Comparison of ENCODE assay signal across 21 cellular contexts in genomic region chr20:49542514-49542991, GRCh38. TPM values are rescaled to one million over a fixed set of nuclear protein-coding genes. Genes with fewer than 3 reads are reported as not detected.
DNase-seq lines count a peak whose midpoint lies in the region; ATAC-seq and TF ChIP-seq lines count a peak whose summit lies in the region.
"Had no signal": no experiment of that assay in that cellular context is flagged by ENCODE, and none has a peak within 500 bp of the region (broad histone marks: within the 10 kb centered on the region; RNA-seq: fewer than 3 reads in every experiment).

No MANE protein-coding gene starts in this region.

- no peaks in the 10 kb centered on the region for H3K27me3 ChIP-seq in Panc1 (ENCODE audit: control insufficient read depth, insufficient read depth, low read length)
- no peaks in the 10 kb centered on the region for H3K27me3 ChIP-seq in thoracic aorta (replicated peaks; ENCODE audit: insufficient read depth)
- peaks cover 8% of the 10 kb centered on the region for H3K27me3 ChIP-seq in foreskin keratinocyte
- H3K27me3 ChIP-seq: brain microvascular endothelial cell, colonic mucosa, testis had no signal

- peaks cover 9 to 12% of the 10 kb centered on the region in 2 donors for H3K36me3 Mint-ChIP-seq in activated naive CD4-positive, alpha-beta T cell treated with anti-CD3 and anti-CD28 coated beads, Interleukin-2, amount 50 U/mL, for 72 hours
- no peaks in the 10 kb centered on the region for H3K36me3 Mint-ChIP-seq in activated naive CD4-positive, alpha-beta T cell treated with anti-CD3 and anti-CD28 coated beads for 36 hours (ENCODE audit: low read depth)
- peaks cover 64% of the 10 kb centered on the region for H3K36me3 Mint-ChIP-seq in chondrocyte (ENCODE audit: low read depth)

- TF ChIP-seq CTCF in Panc1 (IDR thresholded peaks at IDR 0.05) (no peak), chondrocyte (IDR thresholded peaks at IDR 0.05) (no peak), thoracic aorta (IDR thresholded peaks at IDR 0.05) (no peak), foreskin keratinocyte (conservative IDR thresholded peaks at IDR 0.05) (no peak)

- peaks cover 6% of the 10 kb centered on the region for H3K27me3 Mint-ChIP-seq in activated naive CD4-positive, alpha-beta T cell treated with anti-CD3 and anti-CD28 coated beads for 36 hours (ENCODE audit: low read depth)
- H3K27me3 Mint-ChIP-seq in chondrocyte (ENCODE audit: low read depth), result no peaks in the 10 kb centered on the region

- DNase-seq in activated naive CD4-positive, alpha-beta T cell treated with anti-CD3 and anti-CD28 coated beads, Interleukin-2, amount 50 U/mL, for 72 hours (ENCODE audit: low spot score in 2 of 2), result no peak
- no peak for DNase-seq in activated naive CD4-positive, alpha-beta T cell treated with anti-CD3 and anti-CD28 coated beads for 36 hours
- no peak for DNase-seq in Panc1 (ENCODE audit: low read depth, low spot score)
- DNase-seq in chondrocyte (ENCODE audit: low spot score), result no peak
- no peak for DNase-seq in thoracic aorta (ENCODE audit: low spot score)
- DNase-seq in DMS 273 treated with DMSO at 0.1 percent for 48 hours (lab: John Stamatoyannopoulos, UW), result no peak
- DNase-seq in foreskin keratinocyte, result no peak
- DNase-seq: activated CD4-positive, CD25-positive, alpha-beta regulatory T cell treated with anti-CD3 and anti-CD28 coated beads, Interleukin-2, amount 50 U/mL, for 72 hours; activated naive CD4-positive, alpha-beta T cell treated with anti-CD3 and anti-CD28 coated beads, Interleukin-2, amount 50 U/mL, for 16 hours; brain microvascular endothelial cell; colonic mucosa; kidney; psoas muscle; stimulated activated CD4-positive, alpha-beta T cell treated with anti-CD3 and anti-CD28 coated beads, Interleukin-1b, Interleukin-23, amount 100 ng/mL, for 48 hours had no signal

- POLR2A ChIA-PET in Panc1 (lab: Charles Lee), result interaction anchor here (0.6 kb wide), 1 partner anchor 47 kb away, joined by 3 read pairs; no protein-coding TSS in a partner anchor

- H3K9me3 Mint-ChIP-seq in activated naive CD4-positive, alpha-beta T cell treated with anti-CD3 and anti-CD28 coated beads, Interleukin-2, amount 50 U/mL, for 72 hours, result peaks cover 5% of the 10 kb centered on the region in 2 donors
- H3K9me3 Mint-ChIP-seq in activated naive CD4-positive, alpha-beta T cell treated with anti-CD3 and anti-CD28 coated beads for 36 hours, result peaks cover 12% of the 10 kb centered on the region
- H3K9me3 Mint-ChIP-seq in chondrocyte (ENCODE audit: low read depth), result peaks cover 7% of the 10 kb centered on the region

- H3K4me3 ChIP-seq in Panc1 (ENCODE audit: low read depth in 2 of 2, low read length in 2 of 2) (no peak overlapping the region), thoracic aorta (no peak overlapping the region)
- H3K4me3 ChIP-seq: colonic mucosa, HAP-1, lung, psoas muscle, skin epidermis, testis had no signal

- H3K4me1 Mint-ChIP-seq in activated naive CD4-positive, alpha-beta T cell treated with anti-CD3 and anti-CD28 coated beads for 36 hours (ENCODE audit: low read depth), result no peaks in the 10 kb centered on the region
- peaks cover 3% of the 10 kb centered on the region for H3K4me1 Mint-ChIP-seq in chondrocyte (ENCODE audit: low read depth)

- in situ Hi-C loops in Panc1 (cut with HindIII; ENCODE audit: low pct_unique_long_range_greater_than_20kb, low sequenced_read_pairs), result no loop called here

- no peaks in the 10 kb centered on the region for H3K36me3 ChIP-seq in Panc1 (ENCODE audit: control insufficient read depth, insufficient read depth, low read length)
- peaks cover 89% of the 10 kb centered on the region for H3K36me3 ChIP-seq in thoracic aorta
- H3K36me3 ChIP-seq: colonic mucosa, HAP-1, neutrophil had no signal

- H3K27ac Mint-ChIP-seq in activated naive CD4-positive, alpha-beta T cell treated with anti-CD3 and anti-CD28 coated beads, Interleukin-2, amount 50 U/mL, for 72 hours, result peak overlapping the region; percentile 81 to 84
- no peak overlapping the region for H3K27ac Mint-ChIP-seq in activated naive CD4-positive, alpha-beta T cell treated with anti-CD3 and anti-CD28 coated beads for 36 hours
- H3K27ac Mint-ChIP-seq in chondrocyte (ENCODE audit: unreplicated experiment), result peak overlapping the region; percentile 57
- H3K27ac Mint-ChIP-seq: CD4-positive, alpha-beta T cell had no signal

- intact Hi-C loops in activated naive CD4-positive, alpha-beta T cell treated with anti-CD3 and anti-CD28 coated beads for 36 hours (cut with micrococcal nuclease), result loop anchor here (10.0 kb wide), 1 partner anchor 352 kb away; no protein-coding TSS in a partner anchor
- intact Hi-C loops in Panc1 (cut with micrococcal nuclease; ENCODE audit: unreplicated experiment), result no loop called here

- CTCF ChIA-PET in activated naive CD4-positive, alpha-beta T cell treated with anti-CD3 and anti-CD28 coated beads for 36 hours (lab: Charles Lee), result interaction anchor here (0.6 to 10.7 kb wide), 12 partner anchors 9 to 307 kb away, joined by 3 to 166 read pairs (median 4); no protein-coding TSS in a partner anchor
- CTCF ChIA-PET in Panc1 (lab: Charles Lee), result interaction anchor here (0.6 to 2.4 kb wide), 5 partner anchors 15 to 354 kb away, joined by 3 to 31 read pairs (median 4); no protein-coding TSS in a partner anchor

- no peak overlapping the region for H3K4me3 Mint-ChIP-seq in activated naive CD4-positive, alpha-beta T cell treated with anti-CD3 and anti-CD28 coated beads for 36 hours
- no peak overlapping the region for H3K4me3 Mint-ChIP-seq in chondrocyte (ENCODE audit: unreplicated experiment)
- H3K4me3 Mint-ChIP-seq: CD4-positive, alpha-beta T cell had no signal

- BruUV-seq in Panc1 (replicated peaks; lab: Mats Ljungman, UMichigan), result no TSS peak

- ATAC-seq in activated naive CD4-positive, alpha-beta T cell treated with anti-CD3 and anti-CD28 coated beads, Interleukin-2, amount 50 U/mL, for 72 hours, result peak in 1 of 2 donors; percentile 81
- peak; percentile 57 for ATAC-seq in Panc1
- no peak for ATAC-seq in thoracic aorta (ENCODE audit: insufficient number of reproducible peaks, low FRiP score, low read depth)
- no peak for ATAC-seq in foreskin keratinocyte
- ATAC-seq in HG03159 (IDR thresholded peaks at IDR 0.05; ENCODE audit: unreplicated experiment), result no peak

- H3K27ac ChIP-seq in Panc1 (ENCODE audit: low read length) (peak overlapping the region; percentile 30; the same call in 1 of the 2 replicates), thoracic aorta (peak overlapping the region; percentile 64 to 65), foreskin keratinocyte (no peak overlapping the region)
- H3K27ac ChIP-seq: brain microvascular endothelial cell, colonic mucosa, neutrophil, psoas muscle, skin epidermis, testis had no signal

- H3K4me1 ChIP-seq in Panc1 (ENCODE audit: control insufficient read depth, insufficient read depth, low read length) (peaks cover 6% of the 10 kb centered on the region; the same call in 1 of the 2 replicates), thoracic aorta (ENCODE audit: control insufficient read depth in 1 of 2, low read depth in 2 of 2) (peaks cover 0 to 54% of the 10 kb centered on the region in 2 donors), foreskin keratinocyte (no peaks in the 10 kb centered on the region)
- H3K4me1 ChIP-seq: colonic mucosa, HAP-1, psoas muscle, testis had no signal

- H3K9me3 ChIP-seq in Panc1 (ENCODE audit: control insufficient read depth, insufficient read depth, low read depth, low read length) (no peaks in the 10 kb centered on the region; the same call in 1 of the 2 replicates), thoracic aorta (no peaks in the 10 kb centered on the region)
- H3K9me3 ChIP-seq: colonic mucosa, HAP-1, psoas muscle, testis had no signal

RNA-seq across cellular contexts. Expression of gene PTGIS, which starts 25.4 kb away (rescaled TPM):
- 1 to 10 TPM in 1 of 2 donors, under 1 TPM in 1; 0.60 to 1.0 TPM for total RNA-seq in activated naive CD4-positive, alpha-beta T cell treated with anti-CD3 and anti-CD28 coated beads, Interleukin-2, amount 50 U/mL, for 72 hours
- not detected for total RNA-seq in activated naive CD4-positive, alpha-beta T cell treated with anti-CD3 and anti-CD28 coated beads for 36 hours
- total RNA-seq in Panc1 (2021; ENCODE audit: unreplicated experiment) (4.4 TPM), chondrocyte (88.7 to 165 TPM (median 91.5 TPM) in 3 replicates), thoracic aorta (100 to 1,000 TPM; 397 to 465 TPM), foreskin keratinocyte (not detected in 2 replicates)
- 8.5 TPM for polyA plus RNA-seq in Panc1 (2012; ENCODE audit: insufficient read length)
- polyA plus RNA-seq in foreskin keratinocyte, result not detected in 2 replicates
- total RNA-seq: CD4-positive, alpha-beta T cell had no signal

Comparison
In these comparisons a context has a peak if more than half of its experiments do, and no peak if none do; other contexts are left out.
1. RNA of gene PTGIS, which starts 25.4 kb away (total RNA-seq): 397 to 465 TPM in thoracic aorta and 88.7 to 165 TPM in chondrocyte; 4.4 TPM in Panc1 (single experiment), 0.60 to 1.0 TPM in activated naive CD4-positive, alpha-beta T cell treated with anti-CD3 and anti-CD28 coated beads, Interleukin-2, amount 50 U/mL, for 72 hours, not detected in activated naive CD4-positive, alpha-beta T cell treated with anti-CD3 and anti-CD28 coated beads for 36 hours and not detected in foreskin keratinocyte; every median in the first group is over 10 times any median in the second.